Comparison of ENCODE assay signal across 14 cellular contexts in the genomic region with DNA sequence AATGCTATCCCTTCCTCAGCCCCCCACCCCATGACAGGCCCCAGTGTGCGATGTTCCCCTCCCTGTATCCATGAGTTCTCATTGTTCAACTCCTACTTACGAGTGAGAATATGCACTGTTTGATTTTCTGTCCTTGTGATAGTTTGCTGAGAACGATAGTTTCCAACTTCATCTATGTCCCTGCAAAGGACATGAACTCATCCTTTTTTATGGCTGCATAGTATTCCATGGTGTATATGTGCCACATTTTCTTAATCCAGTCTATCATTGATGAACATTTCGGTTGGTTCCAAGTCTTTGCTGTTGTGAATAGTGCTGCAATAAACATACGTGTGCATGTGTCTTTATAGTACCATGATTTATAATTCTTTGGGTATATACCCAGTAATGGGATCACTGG. TPM values are rescaled to one million over a fixed set of nuclear protein-coding genes. Genes with fewer than 3 reads are reported as not detected.
"Had no signal": no experiment of that assay in that cellular context is flagged by ENCODE, and none has a peak within 500 bp of the region (broad histone marks: within the 10 kb centered on the region; RNA-seq: fewer than 3 reads in every experiment).

No MANE protein-coding gene starts in this region.

RNA-seq across cellular contexts. Expression of a gene that starts 4.4 kb away (rescaled TPM):
- total RNA-seq: activated B cell treated with CpG ODN at 0.5 μM for 24 hours; activated CD4-positive, alpha-beta memory T cell treated with anti-CD3 and anti-CD28 coated beads for 36 hours; activated CD4-positive, alpha-beta memory T cell treated with anti-CD3 and anti-CD28 coated beads, Interleukin-2, amount 10 ng/mL, durations not matched to agents 7 days and 5 days; activated CD4-positive, alpha-beta T cell treated with anti-CD3 and anti-CD28 coated beads for 36 hours; activated CD4-positive, alpha-beta T cell treated with anti-CD3 and anti-CD28 coated beads, Interleukin-2, amount 10 ng/mL, durations not matched to agents 24 days and 14 days; activated CD4-positive, alpha-beta T cell treated with anti-CD3 and anti-CD28 coated beads, Interleukin-2, amount 10 ng/mL, durations not matched to agents 7 days and 5 days; activated CD8-positive, alpha-beta memory T cell treated with anti-CD3 and anti-CD28 coated beads for 36 hours; activated CD8-positive, alpha-beta memory T cell treated with anti-CD3 and anti-CD28 coated beads, Interleukin-2, amount 10 ng/mL, durations not matched to agents 7 days and 5 days; activated CD8-positive, alpha-beta T cell treated with anti-CD3 and anti-CD28 coated beads for 36 hours; activated CD8-positive, alpha-beta T cell treated with anti-CD3 and anti-CD28 coated beads, Interleukin-2, amount 10 ng/mL, durations not matched to agents 7 days and 5 days; T-helper 1 cell treated with Interleukin-12 subunit alpha and Interleukin-12 subunit beta and Interleukin-4 antibody, amounts not matched to agents 30 ng/mL and 1 ng/mL, for 36 hours; T-helper 17 cell; T-helper 2 cell treated with Interferon-gamma antibody and Interleukin-4, amounts not matched to agents 100 ng/mL and 5 ng/mL, for 36 hours had no signal

RNA-seq across cellular contexts. Expression of a gene that starts 14.4 kb away (rescaled TPM):
- total RNA-seq: activated B cell treated with CpG ODN at 0.5 μM for 24 hours; activated CD4-positive, alpha-beta memory T cell treated with anti-CD3 and anti-CD28 coated beads for 36 hours; activated CD4-positive, alpha-beta memory T cell treated with anti-CD3 and anti-CD28 coated beads, Interleukin-2, amount 10 ng/mL, durations not matched to agents 7 days and 5 days; activated CD4-positive, alpha-beta T cell treated with anti-CD3 and anti-CD28 coated beads for 36 hours; activated CD4-positive, alpha-beta T cell treated with anti-CD3 and anti-CD28 coated beads, Interleukin-2, amount 10 ng/mL, durations not matched to agents 24 days and 14 days; activated CD4-positive, alpha-beta T cell treated with anti-CD3 and anti-CD28 coated beads, Interleukin-2, amount 10 ng/mL, durations not matched to agents 7 days and 5 days; activated CD8-positive, alpha-beta memory T cell treated with anti-CD3 and anti-CD28 coated beads for 36 hours; activated CD8-positive, alpha-beta memory T cell treated with anti-CD3 and anti-CD28 coated beads, Interleukin-2, amount 10 ng/mL, durations not matched to agents 7 days and 5 days; activated CD8-positive, alpha-beta T cell treated with anti-CD3 and anti-CD28 coated beads for 36 hours; activated CD8-positive, alpha-beta T cell treated with anti-CD3 and anti-CD28 coated beads, Interleukin-2, amount 10 ng/mL, durations not matched to agents 7 days and 5 days; T-helper 1 cell treated with Interleukin-12 subunit alpha and Interleukin-12 subunit beta and Interleukin-4 antibody, amounts not matched to agents 30 ng/mL and 1 ng/mL, for 36 hours; T-helper 17 cell; T-helper 2 cell treated with Interferon-gamma antibody and Interleukin-4, amounts not matched to agents 100 ng/mL and 5 ng/mL, for 36 hours; WTC11 had no signal

RNA-seq across cellular contexts. Expression of a gene that starts 49.8 kb away (rescaled TPM):
- total RNA-seq: activated B cell treated with CpG ODN at 0.5 μM for 24 hours; activated CD4-positive, alpha-beta memory T cell treated with anti-CD3 and anti-CD28 coated beads for 36 hours; activated CD4-positive, alpha-beta memory T cell treated with anti-CD3 and anti-CD28 coated beads, Interleukin-2, amount 10 ng/mL, durations not matched to agents 7 days and 5 days; activated CD4-positive, alpha-beta T cell treated with anti-CD3 and anti-CD28 coated beads for 36 hours; activated CD4-positive, alpha-beta T cell treated with anti-CD3 and anti-CD28 coated beads, Interleukin-2, amount 10 ng/mL, durations not matched to agents 24 days and 14 days; activated CD4-positive, alpha-beta T cell treated with anti-CD3 and anti-CD28 coated beads, Interleukin-2, amount 10 ng/mL, durations not matched to agents 7 days and 5 days; activated CD8-positive, alpha-beta memory T cell treated with anti-CD3 and anti-CD28 coated beads for 36 hours; activated CD8-positive, alpha-beta memory T cell treated with anti-CD3 and anti-CD28 coated beads, Interleukin-2, amount 10 ng/mL, durations not matched to agents 7 days and 5 days; activated CD8-positive, alpha-beta T cell treated with anti-CD3 and anti-CD28 coated beads for 36 hours; activated CD8-positive, alpha-beta T cell treated with anti-CD3 and anti-CD28 coated beads, Interleukin-2, amount 10 ng/mL, durations not matched to agents 7 days and 5 days; T-helper 1 cell treated with Interleukin-12 subunit alpha and Interleukin-12 subunit beta and Interleukin-4 antibody, amounts not matched to agents 30 ng/mL and 1 ng/mL, for 36 hours; T-helper 17 cell; T-helper 2 cell treated with Interferon-gamma antibody and Interleukin-4, amounts not matched to agents 100 ng/mL and 5 ng/mL, for 36 hours; WTC11 had no signal

RNA-seq across cellular contexts. Expression of a gene that starts 59.8 kb away (rescaled TPM):
- total RNA-seq: activated B cell treated with CpG ODN at 0.5 μM for 24 hours; activated CD4-positive, alpha-beta memory T cell treated with anti-CD3 and anti-CD28 coated beads for 36 hours; activated CD4-positive, alpha-beta memory T cell treated with anti-CD3 and anti-CD28 coated beads, Interleukin-2, amount 10 ng/mL, durations not matched to agents 7 days and 5 days; activated CD4-positive, alpha-beta T cell treated with anti-CD3 and anti-CD28 coated beads for 36 hours; activated CD4-positive, alpha-beta T cell treated with anti-CD3 and anti-CD28 coated beads, Interleukin-2, amount 10 ng/mL, durations not matched to agents 24 days and 14 days; activated CD4-positive, alpha-beta T cell treated with anti-CD3 and anti-CD28 coated beads, Interleukin-2, amount 10 ng/mL, durations not matched to agents 7 days and 5 days; activated CD8-positive, alpha-beta memory T cell treated with anti-CD3 and anti-CD28 coated beads for 36 hours; activated CD8-positive, alpha-beta memory T cell treated with anti-CD3 and anti-CD28 coated beads, Interleukin-2, amount 10 ng/mL, durations not matched to agents 7 days and 5 days; activated CD8-positive, alpha-beta T cell treated with anti-CD3 and anti-CD28 coated beads for 36 hours; activated CD8-positive, alpha-beta T cell treated with anti-CD3 and anti-CD28 coated beads, Interleukin-2, amount 10 ng/mL, durations not matched to agents 7 days and 5 days; T-helper 1 cell treated with Interleukin-12 subunit alpha and Interleukin-12 subunit beta and Interleukin-4 antibody, amounts not matched to agents 30 ng/mL and 1 ng/mL, for 36 hours; T-helper 17 cell; T-helper 2 cell treated with Interferon-gamma antibody and Interleukin-4, amounts not matched to agents 100 ng/mL and 5 ng/mL, for 36 hours; WTC11 had no signal
